ENCODE assay signal across 2 cellular contexts in the genomic region with DNA sequence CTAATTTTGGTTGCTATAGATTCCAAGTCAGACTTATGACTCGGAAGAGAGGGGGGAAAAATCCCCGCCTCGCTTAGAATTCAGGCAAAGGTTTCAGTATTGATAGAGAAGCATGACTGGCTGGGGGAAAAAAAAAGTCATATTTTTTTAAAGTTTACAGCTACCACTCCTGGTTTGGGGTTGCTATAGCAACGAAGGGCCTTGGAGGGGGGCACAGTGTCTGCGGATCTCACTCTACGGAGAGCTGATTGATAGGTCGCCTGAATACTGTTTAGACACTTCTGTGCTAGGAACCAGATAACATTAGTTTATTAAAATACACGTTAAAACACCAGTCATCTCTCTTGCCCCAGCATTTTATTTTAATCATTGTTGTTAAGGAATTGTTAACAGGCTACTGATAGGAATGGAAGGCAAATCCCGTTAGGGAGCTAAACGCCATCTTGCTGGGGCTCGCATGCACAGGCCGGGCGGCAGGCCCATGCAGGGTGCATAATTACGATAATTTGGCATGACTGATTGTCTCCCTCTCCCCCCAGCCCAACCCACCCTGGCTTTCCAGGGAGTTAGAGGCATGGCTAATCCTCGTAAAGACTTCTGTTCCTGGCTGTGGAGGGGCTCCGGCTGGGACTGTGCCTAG.
TF ChIP-seq lines count a peak whose summit lies in the region.

No MANE protein-coding gene starts in this region.

TF ChIP-seq in SK-N-SH, 30 proteins besides CTCF, POLR2A, EP300 and RAD21 (continued from another document):
- TF ChIP-seq, protein P1, sequence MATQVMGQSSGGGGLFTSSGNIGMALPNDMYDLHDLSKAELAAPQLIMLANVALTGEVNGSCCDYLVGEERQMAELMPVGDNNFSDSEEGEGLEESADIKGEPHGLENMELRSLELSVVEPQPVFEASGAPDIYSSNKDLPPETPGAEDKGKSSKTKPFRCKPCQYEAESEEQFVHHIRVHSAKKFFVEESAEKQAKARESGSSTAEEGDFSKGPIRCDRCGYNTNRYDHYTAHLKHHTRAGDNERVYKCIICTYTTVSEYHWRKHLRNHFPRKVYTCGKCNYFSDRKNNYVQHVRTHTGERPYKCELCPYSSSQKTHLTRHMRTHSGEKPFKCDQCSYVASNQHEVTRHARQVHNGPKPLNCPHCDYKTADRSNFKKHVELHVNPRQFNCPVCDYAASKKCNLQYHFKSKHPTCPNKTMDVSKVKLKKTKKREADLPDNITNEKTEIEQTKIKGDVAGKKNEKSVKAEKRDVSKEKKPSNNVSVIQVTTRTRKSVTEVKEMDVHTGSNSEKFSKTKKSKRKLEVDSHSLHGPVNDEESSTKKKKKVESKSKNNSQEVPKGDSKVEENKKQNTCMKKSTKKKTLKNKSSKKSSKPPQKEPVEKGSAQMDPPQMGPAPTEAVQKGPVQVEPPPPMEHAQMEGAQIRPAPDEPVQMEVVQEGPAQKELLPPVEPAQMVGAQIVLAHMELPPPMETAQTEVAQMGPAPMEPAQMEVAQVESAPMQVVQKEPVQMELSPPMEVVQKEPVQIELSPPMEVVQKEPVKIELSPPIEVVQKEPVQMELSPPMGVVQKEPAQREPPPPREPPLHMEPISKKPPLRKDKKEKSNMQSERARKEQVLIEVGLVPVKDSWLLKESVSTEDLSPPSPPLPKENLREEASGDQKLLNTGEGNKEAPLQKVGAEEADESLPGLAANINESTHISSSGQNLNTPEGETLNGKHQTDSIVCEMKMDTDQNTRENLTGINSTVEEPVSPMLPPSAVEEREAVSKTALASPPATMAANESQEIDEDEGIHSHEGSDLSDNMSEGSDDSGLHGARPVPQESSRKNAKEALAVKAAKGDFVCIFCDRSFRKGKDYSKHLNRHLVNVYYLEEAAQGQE (IDR thresholded peaks at IDR 0.05; ENCODE audit: low read depth, low read length), result no peak

TF ChIP-seq in SK-N-SH treated with all-trans-retinoic acid at 6 μM for 48 hours, 23 proteins besides CTCF, POLR2A, EP300 and RAD21 (continued from another document):
- TF ChIP-seq, protein P2, sequence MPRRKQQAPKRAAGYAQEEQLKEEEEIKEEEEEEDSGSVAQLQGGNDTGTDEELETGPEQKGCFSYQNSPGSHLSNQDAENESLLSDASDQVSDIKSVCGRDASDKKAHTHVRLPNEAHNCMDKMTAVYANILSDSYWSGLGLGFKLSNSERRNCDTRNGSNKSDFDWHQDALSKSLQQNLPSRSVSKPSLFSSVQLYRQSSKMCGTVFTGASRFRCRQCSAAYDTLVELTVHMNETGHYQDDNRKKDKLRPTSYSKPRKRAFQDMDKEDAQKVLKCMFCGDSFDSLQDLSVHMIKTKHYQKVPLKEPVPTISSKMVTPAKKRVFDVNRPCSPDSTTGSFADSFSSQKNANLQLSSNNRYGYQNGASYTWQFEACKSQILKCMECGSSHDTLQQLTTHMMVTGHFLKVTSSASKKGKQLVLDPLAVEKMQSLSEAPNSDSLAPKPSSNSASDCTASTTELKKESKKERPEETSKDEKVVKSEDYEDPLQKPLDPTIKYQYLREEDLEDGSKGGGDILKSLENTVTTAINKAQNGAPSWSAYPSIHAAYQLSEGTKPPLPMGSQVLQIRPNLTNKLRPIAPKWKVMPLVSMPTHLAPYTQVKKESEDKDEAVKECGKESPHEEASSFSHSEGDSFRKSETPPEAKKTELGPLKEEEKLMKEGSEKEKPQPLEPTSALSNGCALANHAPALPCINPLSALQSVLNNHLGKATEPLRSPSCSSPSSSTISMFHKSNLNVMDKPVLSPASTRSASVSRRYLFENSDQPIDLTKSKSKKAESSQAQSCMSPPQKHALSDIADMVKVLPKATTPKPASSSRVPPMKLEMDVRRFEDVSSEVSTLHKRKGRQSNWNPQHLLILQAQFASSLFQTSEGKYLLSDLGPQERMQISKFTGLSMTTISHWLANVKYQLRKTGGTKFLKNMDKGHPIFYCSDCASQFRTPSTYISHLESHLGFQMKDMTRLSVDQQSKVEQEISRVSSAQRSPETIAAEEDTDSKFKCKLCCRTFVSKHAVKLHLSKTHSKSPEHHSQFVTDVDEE (CRISPR knock-in tag; IDR thresholded peaks at IDR 0.05), result no peak
- no peak for TF ChIP-seq BACH2 (CRISPR knock-in tag; IDR thresholded peaks at IDR 0.05; ENCODE audit: borderline replicate concordance)
